14 cellular contexts compared by ENCODE assay signal in genomic region chr7:665251-665650, GRCh38.
DNase-seq lines count a peak whose midpoint lies in the region; ATAC-seq and TF ChIP-seq lines count a peak whose summit lies in the region.
"Had no signal": no experiment of that assay in that cellular context is flagged by ENCODE, and none has a peak within 500 bp of the region (broad histone marks: within the 10 kb centered on the region; RNA-seq: fewer than 3 reads in every experiment).

No MANE protein-coding gene starts in this region.

- no peak overlapping the region for H3K27ac ChIP-seq in fibroblast of lung (ENCODE audit: insufficient read depth, low read length)
- H3K27ac ChIP-seq in upper lobe of right lung = peak overlapping the region; percentile 42

- peak overlapping the region; percentile 82 for H3K4me2 ChIP-seq in fibroblast of lung (ENCODE audit: extremely low read depth, insufficient read depth, low read length)

- TF ChIP-seq CTCF in fibroblast of lung (conservative IDR thresholded peaks at IDR 0.05 in 1 of 2, IDR thresholded peaks at IDR 0.05 in 1 of 2; ENCODE audit: low read depth in 1 of 2, low read length in 2 of 2) (no peak), mesothelial cell of epicardium (IDR thresholded peaks at IDR 0.05; ENCODE audit: unreplicated experiment) (no peak), upper lobe of right lung (IDR thresholded peaks at IDR 0.05) (no peak)

- peak; percentile 1 for DNase-seq in activated CD4-positive, CD25-positive, alpha-beta regulatory T cell treated with anti-CD3 and anti-CD28 coated beads, Interleukin-2, amount 50 U/mL, for 72 hours
- no peak for DNase-seq in activated CD4-positive, CD25-positive, alpha-beta regulatory T cell (lab: John Stamatoyannopoulos, UW)
- peak; percentile 65 to 66 for DNase-seq in fibroblast of lung (ENCODE audit: low read depth in 2 of 2)
- DNase-seq in mesothelial cell of epicardium (ENCODE audit: low spot score in 2 of 2, unreplicated experiment in 2 of 2) = no peak
- no peak for DNase-seq in upper lobe of right lung
- DNase-seq in NCI-H2107 treated with DMSO at 0.1 percent for 48 hours (lab: John Stamatoyannopoulos, UW; ENCODE audit: unreplicated experiment) = no peak
- DNase-seq in HCEC 1CT = no peak
- DNase-seq: 8988T; activated CD4-positive, alpha-beta T cell treated with anti-CD3 and anti-CD28 coated beads, Interleukin-2, amount 50 U/mL, for 48 hours; activated naive CD8-positive, alpha-beta T cell treated with anti-CD3 and anti-CD28 coated beads, Interleukin-2, amount 50 U/mL, for 24 hours; DMS53; MV-4-11; stimulated activated naive CD4-positive, alpha-beta T cell had no signal

- H3K36me3 ChIP-seq in fibroblast of lung (ENCODE audit: control insufficient read depth, insufficient read depth, low read length) (no peaks in the 10 kb centered on the region), upper lobe of right lung (no peaks in the 10 kb centered on the region)

- ATAC-seq in upper lobe of right lung = no peak
- ATAC-seq in GM21447 (IDR thresholded peaks at IDR 0.05; ENCODE audit: unreplicated experiment) = no peak
- ATAC-seq: activated naive CD8-positive, alpha-beta T cell treated with anti-CD3 and anti-CD28 coated beads, Interleukin-2, amount 50 U/mL, for 24 hours had no signal

- no peaks in the 10 kb centered on the region for H4K20me1 ChIP-seq in fibroblast of lung (ENCODE audit: control insufficient read depth, extremely low read depth, insufficient read depth, low read length)

- H3K27me3 Mint-ChIP-seq in mesothelial cell of epicardium (ENCODE audit: low read depth) = no peaks in the 10 kb centered on the region
- H3K27me3 Mint-ChIP-seq: activated naive CD8-positive, alpha-beta T cell treated with anti-CD3 and anti-CD28 coated beads, Interleukin-2, amount 50 U/mL, for 24 hours had no signal

- H2AFZ ChIP-seq in fibroblast of lung (ENCODE audit: low read length) = no peak overlapping the region

- no peaks in the 10 kb centered on the region for H3K27me3 ChIP-seq in fibroblast of lung (ENCODE audit: control insufficient read depth, insufficient read depth, low read length)
- H3K27me3 ChIP-seq in upper lobe of right lung = no peaks in the 10 kb centered on the region

- H3K4me3 ChIP-seq in fibroblast of lung (replicated peaks in 1 of 4; ENCODE audit: control extremely low read depth in 1 of 4, insufficient read depth in 1 of 4, low read depth in 3 of 4, low read length in 4 of 4) = no peak overlapping the region
- H3K4me3 ChIP-seq in upper lobe of right lung = no peak overlapping the region

- H3K79me2 ChIP-seq in fibroblast of lung (ENCODE audit: control insufficient read depth, insufficient read depth, low read length) = no peaks in the 10 kb centered on the region

- H3K4me1 Mint-ChIP-seq in mesothelial cell of epicardium = no peaks in the 10 kb centered on the region

- H3K27ac Mint-ChIP-seq in mesothelial cell of epicardium = peak overlapping the region; percentile 53
- H3K27ac Mint-ChIP-seq: activated naive CD8-positive, alpha-beta T cell treated with anti-CD3 and anti-CD28 coated beads, Interleukin-2, amount 50 U/mL, for 24 hours had no signal

- H3K9me3 Mint-ChIP-seq in mesothelial cell of epicardium = peaks cover 7% of the 10 kb centered on the region

- H3K4me1 ChIP-seq in fibroblast of lung (ENCODE audit: control insufficient read depth, extremely low read depth, insufficient read depth, low read length) (peaks cover 9% of the 10 kb centered on the region), upper lobe of right lung (peaks cover 28% of the 10 kb centered on the region)

- intact Hi-C loops in upper lobe of right lung (cut with DNase I) = no loop called here

- H3K36me3 Mint-ChIP-seq in mesothelial cell of epicardium = peaks cover 9% of the 10 kb centered on the region

- H3K9me3 ChIP-seq in fibroblast of lung (ENCODE audit: control insufficient read depth, insufficient read depth, low read depth, low read length) (no peaks in the 10 kb centered on the region), upper lobe of right lung (no peaks in the 10 kb centered on the region)

- no peak overlapping the region for H3K9ac ChIP-seq in fibroblast of lung (ENCODE audit: insufficient read depth, low read length)

- H3K4me3 Mint-ChIP-seq in mesothelial cell of epicardium = no peak overlapping the region
- H3K4me3 Mint-ChIP-seq: activated naive CD8-positive, alpha-beta T cell treated with anti-CD3 and anti-CD28 coated beads, Interleukin-2, amount 50 U/mL, for 24 hours had no signal

Comparison
In these comparisons a context has a peak if more than half of its experiments do, and no peak if none do; other contexts are left out.
1. DNase-seq: peak in activated CD4-positive, CD25-positive, alpha-beta regulatory T cell treated with anti-CD3 and anti-CD28 coated beads, Interleukin-2, amount 50 U/mL, for 72 hours (single experiment) and fibroblast of lung (2 of 2); none in activated CD4-positive, CD25-positive, alpha-beta regulatory T cell (0 of 4), mesothelial cell of epicardium (0 of 2), upper lobe of right lung (single experiment), NCI-H2107 treated with DMSO at 0.1 percent for 48 hours (single experiment) and HCEC 1CT (single experiment).